Comparison of ENCODE assay signal across 10 cellular contexts in genomic region chrY:2841471-2841893, GRCh38. TPM values are rescaled to one million over a fixed set of nuclear protein-coding genes. Genes with fewer than 3 reads are reported as not detected.
DNase-seq lines count a peak whose midpoint lies in the region; ATAC-seq and TF ChIP-seq lines count a peak whose summit lies in the region.
"Had no signal": no experiment of that assay in that cellular context is flagged by ENCODE, and none has a peak within 500 bp of the region (broad histone marks: within the 10 kb centered on the region; RNA-seq: fewer than 3 reads in every experiment).

Gene RPS4Y1 (plus strand): TSS chrY:2841602. CDS start chrY:2841625, 23 bp downstream.

- no peaks in the 10 kb centered on the region for H3K36me3 ChIP-seq in psoas muscle (ENCODE audit: insufficient read depth in 1 of 2, low read depth in 1 of 2)
- no peaks in the 10 kb centered on the region for H3K36me3 ChIP-seq in neural progenitor cell

- ATAC-seq in HG03571 (IDR thresholded peaks at IDR 0.05; ENCODE audit: unreplicated experiment) (peak; percentile 88), foreskin keratinocyte (peak; percentile 76), GM21576 (IDR thresholded peaks at IDR 0.05; ENCODE audit: unreplicated experiment) (no peak), psoas muscle (no peak)
- ATAC-seq: K562 had no signal

- intact Hi-C loops in psoas muscle (cut with DNase I), result no loop called here

- H3K4me1 Mint-ChIP-seq in neural progenitor cell, result no peaks in the 10 kb centered on the region

- H3K4me1 ChIP-seq in foreskin keratinocyte (no peaks in the 10 kb centered on the region), psoas muscle (no peaks in the 10 kb centered on the region), neural progenitor cell (no peaks in the 10 kb centered on the region)

- H3K27ac ChIP-seq in foreskin keratinocyte (peak within 1 kb of the TSS; percentile 96), psoas muscle (no peak within 1 kb of the TSS), neural progenitor cell (no peak within 1 kb of the TSS)

- no peak within 1 kb of the TSS for H3K27ac Mint-ChIP-seq in neural progenitor cell

- H4K20me1 ChIP-seq in neural progenitor cell (ENCODE audit: low read depth), result no peaks in the 10 kb centered on the region

- H3K9me3 Mint-ChIP-seq in neural progenitor cell, result no peaks in the 10 kb centered on the region
- H3K9me3 Mint-ChIP-seq: naive B cell had no signal

- no peak within 1 kb of the TSS for H2AFZ ChIP-seq in neural progenitor cell (replicated peaks)

- H3K4me3 Mint-ChIP-seq in neural progenitor cell, result no peak within 1 kb of the TSS

- H3K9ac ChIP-seq in neural progenitor cell, result no peak within 1 kb of the TSS

- H3K79me2 ChIP-seq in neural progenitor cell (ENCODE audit: low read depth), result no peaks in the 10 kb centered on the region

- no peaks in the 10 kb centered on the region for H3K36me3 Mint-ChIP-seq in neural progenitor cell
- H3K36me3 Mint-ChIP-seq: naive B cell had no signal

- peak; percentile 43 for DNase-seq in GM13976 (ENCODE audit: low spot score)
- peak; percentile 49 for DNase-seq in activated CD4-positive, alpha-beta T cell treated with anti-CD3 and anti-CD28 coated beads for 48 hours
- peak; percentile 52 to 68 for DNase-seq in foreskin keratinocyte
- peak; percentile 32 for DNase-seq in stimulated activated CD4-positive, alpha-beta T cell treated with anti-CD3 and anti-CD28 coated beads, Interleukin-12 subunit alpha, Interleukin-12 subunit beta, amount 100 ng/mL, for 4 hours
- no peak for DNase-seq in psoas muscle
- DNase-seq in neural progenitor cell (ENCODE audit: low spot score), result no peak
- DNase-seq: naive B cell had no signal

- 0% methylated on average over 21 to 22 of the region's 22 CpGs; no CpG with 5 or more reads in 1 of the 3 donors for WGBS in psoas muscle, 3 donors

- H3K4me3 ChIP-seq in psoas muscle, result no peak within 1 kb of the TSS
- H3K4me3 ChIP-seq in neural progenitor cell, result no peak within 1 kb of the TSS
- H3K4me3 ChIP-seq: K562 had no signal

- no peaks in the 10 kb centered on the region for H3K27me3 ChIP-seq in foreskin keratinocyte
- H3K27me3 ChIP-seq in psoas muscle (ENCODE audit: insufficient read depth in 3 of 3, low read length in 2 of 3), result no peaks in the 10 kb centered on the region
- H3K27me3 ChIP-seq in neural progenitor cell, result no peaks in the 10 kb centered on the region

- TF ChIP-seq CTCF in GM13976 (IDR thresholded peaks at IDR 0.05; ENCODE audit: borderline replicate concordance, control extremely low read depth, extremely low read depth, insufficient read depth, missing control alignments) (no peak), foreskin keratinocyte (conservative IDR thresholded peaks at IDR 0.05) (no peak), psoas muscle (IDR thresholded peaks at IDR 0.05) (no peak), neural progenitor cell (IDR thresholded peaks at IDR 0.05) (no peak)

- no peaks in the 10 kb centered on the region for H3K27me3 Mint-ChIP-seq in neural progenitor cell (ENCODE audit: insufficient read depth, low read depth)

- in situ Hi-C loops in GM13976 (cut with MboI; ENCODE audit: low sequenced_read_pairs, unreplicated experiment), result no loop called here

- H3F3A ChIP-seq in neural progenitor cell (ENCODE audit: low read depth), result no peaks in the 10 kb centered on the region

- H3K9me3 ChIP-seq in psoas muscle (no peaks in the 10 kb centered on the region), neural progenitor cell (ENCODE audit: low read depth) (no peaks in the 10 kb centered on the region)

- no peak within 1 kb of the TSS for H3K4me2 ChIP-seq in neural progenitor cell

RNA-seq across cellular contexts. Expression of gene RPS4Y1, which starts in this region (rescaled TPM):
- total RNA-seq in foreskin keratinocyte (362 and 408 TPM in 2 replicates), psoas muscle (not detected), neural progenitor cell (ENCODE audit: low replicate concordance) (not detected in 2 replicates)
- polyA plus RNA-seq in foreskin keratinocyte (555 and 624 TPM in 2 replicates), psoas muscle (100 to 1,000 TPM in 2 of 3 donors, not detected in 1; 197 to 320 TPM)
- polyA plus RNA-seq: K562 had no signal

Comparison
In these comparisons a context has a peak if more than half of its experiments do, and no peak if none do; other contexts are left out.
1. DNase-seq: peak in GM13976 (single experiment), activated CD4-positive, alpha-beta T cell treated with anti-CD3 and anti-CD28 coated beads for 48 hours (single experiment), foreskin keratinocyte (2 of 2) and stimulated activated CD4-positive, alpha-beta T cell treated with anti-CD3 and anti-CD28 coated beads, Interleukin-12 subunit alpha, Interleukin-12 subunit beta, amount 100 ng/mL, for 4 hours (single experiment); none in psoas muscle (0 of 2) and neural progenitor cell (single experiment).
2. ATAC-seq: peak in HG03571 (single experiment) and foreskin keratinocyte (single experiment); none in GM21576 (single experiment) and psoas muscle (0 of 4).